In the genomic region with DNA sequence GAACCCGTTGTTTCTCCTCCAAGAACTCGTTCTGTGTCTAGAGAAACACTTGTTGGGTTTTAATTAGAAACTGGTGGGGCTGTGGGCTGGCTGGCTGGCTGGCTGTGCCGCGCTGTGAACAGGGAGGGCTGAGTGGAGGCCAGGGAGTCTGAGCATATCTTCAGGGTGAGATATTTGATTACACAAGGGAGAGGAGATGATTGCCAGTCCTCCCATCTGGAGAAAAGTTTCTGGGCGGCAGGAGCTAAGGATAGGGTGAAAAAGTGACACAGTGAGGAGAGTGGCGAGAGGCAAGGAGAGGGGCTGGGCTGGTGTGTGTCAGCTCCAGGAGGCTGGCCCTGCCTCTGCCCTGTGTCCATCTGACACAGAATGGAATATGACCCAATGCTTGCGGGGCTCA, we compare ENCODE assay signal across 15 cellular contexts.
DNase-seq lines count a peak whose midpoint lies in the region; ATAC-seq and TF ChIP-seq lines count a peak whose summit lies in the region.
"Had no signal": no experiment of that assay in that cellular context is flagged by ENCODE, and none has a peak within 500 bp of the region (broad histone marks: within the 10 kb centered on the region; RNA-seq: fewer than 3 reads in every experiment).

No MANE protein-coding gene starts in this region.

- H3K9me3 ChIP-seq in hepatocyte (ENCODE audit: low read depth) (no peaks in the 10 kb centered on the region), transverse colon (peaks cover 8% of the 10 kb centered on the region in 2 donors)

- intact Hi-C loops in transverse colon (cut with DNase I; ENCODE audit: low total_unique reads): loop anchor here (5.0 kb wide), 1 partner anchor 60 kb away; no protein-coding TSS in a partner anchor

- peaks cover 4% of the 10 kb centered on the region; the same call in 1 of the 2 replicates for H3K9me2 ChIP-seq in GM23338 (ENCODE audit: insufficient read depth)
- no peaks in the 10 kb centered on the region for H3K9me2 ChIP-seq in hepatocyte (replicated peaks; ENCODE audit: insufficient read depth)

- H3K9me3 Mint-ChIP-seq in GM23338: peaks cover 22% of the 10 kb centered on the region

- no peak for TF ChIP-seq POLR2A in transverse colon (IDR thresholded peaks at IDR 0.05)

- 79% methylated on average over 7 of the region's 7 CpGs for WGBS in hepatocyte (ENCODE audit: low lambda C conversion rate, missing lambda C conversion rate)
- 69 to 87% methylated on average over 3 to 7 of the region's 7 CpGs for WGBS in transverse colon (ENCODE audit: low coverage in 1 of 2), 2 donors

- H3K27ac Mint-ChIP-seq in GM23338: no peak overlapping the region
- H3K27ac Mint-ChIP-seq: activated CD4-positive, alpha-beta T cell treated with anti-CD3 and anti-CD28 coated beads, Interleukin-2, amount 10 ng/mL, durations not matched to agents 24 days and 14 days; CD4-positive, CD25-positive, alpha-beta regulatory T cell had no signal

- no peak overlapping the region for H3K4me2 ChIP-seq in GM23338
- H3K4me2 ChIP-seq in hepatocyte: no peak overlapping the region
- H3K4me2 ChIP-seq: KMS-11 had no signal

- no peak for TF ChIP-seq CTCF in GM23338 (conservative IDR thresholded peaks at IDR 0.05; ENCODE audit: low read depth in 2 of 2)
- TF ChIP-seq CTCF in astrocyte of the spinal cord (IDR thresholded peaks at IDR 0.05; ENCODE audit: low read depth, low read length): no peak
- TF ChIP-seq CTCF in hepatocyte (IDR thresholded peaks at IDR 0.05; ENCODE audit: poor library complexity): no peak
- TF ChIP-seq CTCF in transverse colon (IDR thresholded peaks at IDR 0.05): no peak

- H3K27ac ChIP-seq in GM23338 (ENCODE audit: low read depth) (no peak overlapping the region), hepatocyte (no peak overlapping the region), transverse colon (peak overlapping the region; percentile 42 to 83 (median 78))
- H3K27ac ChIP-seq: KMS-11, RWPE1 had no signal

- 0 out of 3 replicates have a peak, but pooled peaks cover 2% of the 10 kb centered on the region for H3K4me1 Mint-ChIP-seq in GM23338
- H3K4me1 Mint-ChIP-seq: activated CD4-positive, alpha-beta T cell treated with anti-CD3 and anti-CD28 coated beads, Interleukin-2, amount 10 ng/mL, durations not matched to agents 24 days and 14 days; CD4-positive, CD25-positive, alpha-beta regulatory T cell had no signal

- H3K79me2 ChIP-seq in GM23338 (replicated peaks; ENCODE audit: insufficient read depth) (no peaks in the 10 kb centered on the region), hepatocyte (no peaks in the 10 kb centered on the region)

- H3K36me3 Mint-ChIP-seq in GM23338 (ENCODE audit: low read depth): peaks cover 16% of the 10 kb centered on the region; the same call in 2 of the 3 replicates
- H3K36me3 Mint-ChIP-seq: CD4-positive, CD25-positive, alpha-beta regulatory T cell had no signal

- H3K36me3 ChIP-seq in GM23338 (ENCODE audit: insufficient read depth) (no peaks in the 10 kb centered on the region), hepatocyte (replicated peaks; ENCODE audit: insufficient read depth, low read depth) (no peaks in the 10 kb centered on the region), transverse colon (no peaks in the 10 kb centered on the region)

- H3K27me3 ChIP-seq in GM23338 (ENCODE audit: insufficient read depth) (no peaks in the 10 kb centered on the region), hepatocyte (no peaks in the 10 kb centered on the region), transverse colon (no peaks in the 10 kb centered on the region)

- H4K20me1 ChIP-seq in GM23338 (replicated peaks; ENCODE audit: insufficient read depth): no peaks in the 10 kb centered on the region
- H4K20me1 ChIP-seq in hepatocyte (ENCODE audit: insufficient read depth, poor library complexity, severe bottlenecking): no peaks in the 10 kb centered on the region

- H3K4me3 Mint-ChIP-seq in GM23338: no peak overlapping the region
- H3K4me3 Mint-ChIP-seq: activated CD4-positive, alpha-beta T cell treated with anti-CD3 and anti-CD28 coated beads, Interleukin-2, amount 10 ng/mL, durations not matched to agents 24 days and 14 days had no signal

- peak overlapping the region; percentile 72; the same call in 1 of the 2 replicates for H2AFZ ChIP-seq in GM23338
- H2AFZ ChIP-seq in hepatocyte: no peak overlapping the region

- no peak for ATAC-seq in GM23338
- ATAC-seq in GM21526 (IDR thresholded peaks at IDR 0.05; ENCODE audit: low FRiP score, unreplicated experiment): no peak

- H3K4me1 ChIP-seq in GM23338 (ENCODE audit: insufficient read depth) (no peaks in the 10 kb centered on the region), hepatocyte (ENCODE audit: insufficient read depth) (no peaks in the 10 kb centered on the region), transverse colon (peaks cover 0 to 3% (median 0%) of the 10 kb centered on the region in 4 donors)

- no peaks in the 10 kb centered on the region for H3F3A ChIP-seq in GM23338 (replicated peaks; ENCODE audit: low read depth)

- DNase-seq in GM23338 (ENCODE audit: low spot score) (no peak), astrocyte of the spinal cord (ENCODE audit: low read depth, low spot score) (peak; percentile 52), hepatocyte (ENCODE audit: low spot score) (peak; percentile 30), transverse colon (peak; percentile 29), DMS153 (lab: John Stamatoyannopoulos, UW) (no peak), NCI-H1694 treated with DMSO at 0.1 percent for 48 hours (lab: John Stamatoyannopoulos, UW) (no peak)
- DNase-seq: activated CD4-positive, alpha-beta T cell treated with anti-CD3 and anti-CD28 coated beads, Interleukin-2, amount 10 ng/mL, durations not matched to agents 24 days and 14 days; activated T-cell treated with anti-CD3 and anti-CD28 coated beads, Interleukin-2, amount 50 U/mL, for 48 hours; CD4-positive, CD25-positive, alpha-beta regulatory T cell; glutamatergic neuron; NCI-H146; NCI-H774 had no signal

- TF ChIP-seq EP300 in transverse colon (IDR thresholded peaks at IDR 0.05; ENCODE audit: low read depth): no peak

- in situ Hi-C loops in astrocyte of the spinal cord (cut with HindIII; ENCODE audit: low sequenced_read_pairs) (no loop called here), transverse colon (cut with MboI; ENCODE audit: low pct_ligation_motif_present in 1 of 4, low pct_unique_long_range_greater_than_20kb in 1 of 4, low sequenced_read_pairs in 3 of 4) (no loop called here)

- H3K27me3 Mint-ChIP-seq in GM23338 (ENCODE audit: insufficient read depth, low read depth, poor library complexity): peaks cover 2% of the 10 kb centered on the region
- H3K27me3 Mint-ChIP-seq: activated CD4-positive, alpha-beta T cell treated with anti-CD3 and anti-CD28 coated beads, Interleukin-2, amount 10 ng/mL, durations not matched to agents 24 days and 14 days; CD4-positive, CD25-positive, alpha-beta regulatory T cell had no signal

- H3K4me3 ChIP-seq in GM23338 (no peak overlapping the region), astrocyte of the spinal cord (ENCODE audit: low read depth, low read length) (no peak overlapping the region), hepatocyte (no peak overlapping the region), transverse colon (no peak overlapping the region)

TF ChIP-seq in GM23338, 12 proteins besides CTCF, POLR2A, EP300 and RAD21 (continues in another document):
- TF ChIP-seq ETS1 (IDR thresholded peaks at IDR 0.05): no peak

Comparison
In these comparisons a context has a peak if more than half of its experiments do, and no peak if none do; other contexts are left out.
1. DNase-seq: peak in astrocyte of the spinal cord (single experiment), hepatocyte (single experiment) and transverse colon (single experiment); none in GM23338 (single experiment), DMS153 (single experiment) and NCI-H1694 treated with DMSO at 0.1 percent for 48 hours (single experiment).
2. H3K27ac ChIP-seq: peak in transverse colon (4 of 4); none in GM23338 (single experiment) and hepatocyte (single experiment).